Comparison of ENCODE assay signal across 8 cellular contexts in the genomic region with DNA sequence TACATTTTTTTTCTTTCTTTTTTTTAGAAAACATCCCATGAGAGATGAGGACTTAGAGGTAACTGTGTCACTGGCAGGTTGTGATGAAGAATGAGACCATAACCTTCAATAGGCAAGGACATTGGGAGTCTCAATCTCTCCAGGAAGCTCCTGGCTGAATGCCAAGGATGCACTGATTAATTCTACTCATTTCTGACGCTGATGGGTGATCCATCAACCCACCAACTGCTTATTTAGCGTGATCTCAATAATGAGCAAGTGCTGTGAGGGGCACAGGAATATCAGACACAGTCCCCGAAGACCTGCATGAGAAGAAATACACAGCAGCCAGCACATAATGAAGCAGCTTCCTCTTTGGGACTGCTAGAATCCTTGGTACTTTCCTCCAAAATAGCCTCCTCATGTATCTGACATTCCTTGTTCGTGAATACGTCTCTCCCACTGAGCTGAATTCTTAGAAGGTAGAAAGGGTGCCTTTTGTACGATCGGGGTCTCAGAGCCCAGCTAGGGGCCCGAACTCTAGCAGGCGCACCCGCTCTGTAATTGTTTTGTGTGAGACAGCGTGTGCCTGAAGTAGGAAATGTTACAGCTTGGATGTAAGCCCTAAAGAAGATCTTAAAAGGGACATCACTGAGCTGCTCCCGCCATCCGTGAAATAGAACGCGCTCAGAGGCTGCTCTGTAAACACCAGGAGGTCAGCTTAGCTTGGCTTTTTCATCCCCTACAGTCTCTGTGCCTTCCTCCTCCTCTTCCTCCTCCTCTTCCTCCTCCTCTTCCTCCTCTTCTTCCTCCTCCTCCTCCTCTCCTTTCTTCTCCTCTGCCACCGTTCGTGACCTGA. TPM values are rescaled to one million over a fixed set of nuclear protein-coding genes. Genes with fewer than 3 reads are reported as not detected.
DNase-seq lines count a peak whose midpoint lies in the region; ATAC-seq and TF ChIP-seq lines count a peak whose summit lies in the region.

No MANE protein-coding gene starts in this region.

- peak overlapping the region; percentile 33 for H3K18ac ChIP-seq in mesendoderm (ENCODE audit: low read length)

- peak overlapping the region; percentile 5 for H3K4me2 ChIP-seq in mesendoderm (ENCODE audit: low read length)

- H3K4me3 Mint-ChIP-seq in activated T-cell treated with anti-CD3 and anti-CD28 coated beads, Interleukin-2, amount 50 U/mL, for 4 hours, result no peak overlapping the region

- H2BK5ac ChIP-seq in mesendoderm (ENCODE audit: low read length), result no peak overlapping the region

- H3K27me3 Mint-ChIP-seq in activated T-cell treated with anti-CD3 and anti-CD28 coated beads, Interleukin-2, amount 50 U/mL, for 4 hours (ENCODE audit: low read depth), result peaks cover 40% of the 10 kb centered on the region

- H3K36me3 ChIP-seq in mesendoderm (ENCODE audit: control insufficient read depth, insufficient read depth, low read length), result no peaks in the 10 kb centered on the region
- no peaks in the 10 kb centered on the region for H3K36me3 ChIP-seq in uterus

- H3K79me2 ChIP-seq in mesendoderm (ENCODE audit: control insufficient read depth, insufficient read depth, low read length), result peaks cover 40% of the 10 kb centered on the region

- no peak overlapping the region for H3K27ac ChIP-seq in mesendoderm (ENCODE audit: low read depth, low read length)
- peak overlapping the region; percentile 76 to 81 for H3K27ac ChIP-seq in uterus

- no peak overlapping the region for H3K23ac ChIP-seq in mesendoderm (ENCODE audit: low read length)

- H4K8ac ChIP-seq in mesendoderm (ENCODE audit: low read depth, low read length), result no peak overlapping the region

- no peak for TF ChIP-seq CTCF in cardiac fibroblast (IDR thresholded peaks at IDR 0.05; ENCODE audit: low read depth, low read length)
- TF ChIP-seq CTCF in uterus (IDR thresholded peaks at IDR 0.05), result no peak

- H3K9me3 ChIP-seq in uterus, result no peaks in the 10 kb centered on the region

- DNase-seq in NCI-H345 (lab: John Stamatoyannopoulos, UW) (peak; percentile 33), NCI-H345 treated with DMSO at 0.1 percent for 48 hours (lab: John Stamatoyannopoulos, UW; ENCODE audit: unreplicated experiment) (no peak), cardiac fibroblast (ENCODE audit: low read depth in 2 of 2) (peak; percentile 51 to 62), mesendoderm (peak; percentile 46), uterus (no peak)
- DNase-seq in activated T-cell treated with anti-CD3 and anti-CD28 coated beads, Interleukin-2, amount 50 U/mL, for 4 hours, result no peak

- H2BK15ac ChIP-seq in mesendoderm (replicated peaks; ENCODE audit: low read depth), result no peak overlapping the region

- H2AK5ac ChIP-seq in mesendoderm (ENCODE audit: low read length), result peak overlapping the region; percentile 66

- no peak overlapping the region for H3K4ac ChIP-seq in mesendoderm (ENCODE audit: low read depth, low read length)

- H3K79me1 ChIP-seq in mesendoderm (ENCODE audit: low read length), result peaks cover 41% of the 10 kb centered on the region

- H3K9ac ChIP-seq in mesendoderm (ENCODE audit: low read length), result peak overlapping the region; percentile 41

- peak overlapping the region; percentile 81 for H3K56ac ChIP-seq in mesendoderm (ENCODE audit: low read length)

- H3K36me3 Mint-ChIP-seq in activated T-cell treated with anti-CD3 and anti-CD28 coated beads, Interleukin-2, amount 50 U/mL, for 4 hours (ENCODE audit: insufficient read depth), result no peaks in the 10 kb centered on the region

- TF ChIP-seq POLR2A in uterus (IDR thresholded peaks at IDR 0.05), result no peak

- peaks cover 10% of the 10 kb centered on the region for H3K4me1 Mint-ChIP-seq in activated T-cell treated with anti-CD3 and anti-CD28 coated beads, Interleukin-2, amount 50 U/mL, for 4 hours (ENCODE audit: low read depth)

- H3K27me3 ChIP-seq in mesendoderm (ENCODE audit: insufficient read depth, low read length, poor library complexity) (no peaks in the 10 kb centered on the region), uterus (no peaks in the 10 kb centered on the region)

- no peak overlapping the region for H4K5ac ChIP-seq in mesendoderm (ENCODE audit: low read length)

- H3K4me1 ChIP-seq in mesendoderm (ENCODE audit: control insufficient read depth, low read depth, low read length), result peaks cover 21% of the 10 kb centered on the region
- no peaks in the 10 kb centered on the region for H3K4me1 ChIP-seq in uterus

- H3K9me3 Mint-ChIP-seq in activated T-cell treated with anti-CD3 and anti-CD28 coated beads, Interleukin-2, amount 50 U/mL, for 4 hours, result no peaks in the 10 kb centered on the region

- H3K4me3 ChIP-seq in cardiac fibroblast (replicated peaks in 1 of 2; ENCODE audit: low read depth in 2 of 2, low read length in 2 of 2) (peak overlapping the region; percentile 26 to 32), mesendoderm (ENCODE audit: low read length) (no peak overlapping the region), uterus (peak overlapping the region in 1 of 2 donors; percentile 19)

- no peak for ATAC-seq in GM19397 (IDR thresholded peaks at IDR 0.05; ENCODE audit: unreplicated experiment)
- no peak for ATAC-seq in HG02870 (IDR thresholded peaks at IDR 0.05; ENCODE audit: unreplicated experiment)
- ATAC-seq in activated T-cell treated with anti-CD3 and anti-CD28 coated beads, Interleukin-2, amount 50 U/mL, for 4 hours, result no peak

- intact Hi-C loops in uterus (cut with DNase I; ENCODE audit: low total_unique reads), result no loop called here

- H2BK120ac ChIP-seq in mesendoderm (ENCODE audit: low read depth, low read length), result no peak overlapping the region

- WGBS in mesendoderm (ENCODE audit: extremely low coverage, insufficient coverage, low lambda C conversion rate), result no CpG with 5 or more reads among the region's 17 CpGs

RNA-seq across cellular contexts. Expression of gene CLMP, which starts 7.2 kb away (rescaled TPM):
- 35.1 TPM for polyA plus RNA-seq in mesendoderm (2013, experiment 1 of 2)
- 38.9 TPM for polyA plus RNA-seq in mesendoderm (2013, experiment 2 of 2)
- 100 to 1,000 TPM in 2 of 4 donors, 10 to 100 TPM in 2; 51.6 to 143 (median 95.7) TPM for total RNA-seq in uterus
- total RNA-seq in activated T-cell treated with anti-CD3 and anti-CD28 coated beads, Interleukin-2, amount 50 U/mL, for 4 hours, result under 1 TPM; 0.11 to 0.25 (median 0.11) TPM

Comparison
In these comparisons a context has a peak if more than half of its experiments do, and no peak if none do; other contexts are left out.
1. DNase-seq: peak in NCI-H345 (single experiment), cardiac fibroblast (2 of 2) and mesendoderm (single experiment); none in NCI-H345 treated with DMSO at 0.1 percent for 48 hours (single experiment), uterus (0 of 2) and activated T-cell treated with anti-CD3 and anti-CD28 coated beads, Interleukin-2, amount 50 U/mL, for 4 hours (single experiment).
2. RNA of gene CLMP, which starts 7.2 kb away (total RNA-seq): 51.6 to 143 TPM in uterus; 0.11 to 0.25 TPM in activated T-cell treated with anti-CD3 and anti-CD28 coated beads, Interleukin-2, amount 50 U/mL, for 4 hours; every median in the first group is over 10 times any median in the second.